15 cellular contexts compared by ENCODE assay signal in genomic region chr9:122531157-122531556, GRCh38. TPM values are rescaled to one million over a fixed set of nuclear protein-coding genes. Genes with fewer than 3 reads are reported as not detected.
"Had no signal": no experiment of that assay in that cellular context is flagged by ENCODE, and none has a peak within 500 bp of the region (broad histone marks: within the 10 kb centered on the region; RNA-seq: fewer than 3 reads in every experiment).

No MANE protein-coding gene starts in this region.

RNA-seq across cellular contexts. Expression of gene OR1N1, which starts 4.1 kb away (rescaled TPM):
- total RNA-seq: activated B cell treated with CpG ODN at 0.5 μM for 24 hours; activated CD4-positive, alpha-beta memory T cell treated with anti-CD3 and anti-CD28 coated beads for 36 hours; activated CD4-positive, alpha-beta memory T cell treated with anti-CD3 and anti-CD28 coated beads, Interleukin-2, amount 10 ng/mL, durations not matched to agents 7 days and 5 days; activated CD4-positive, alpha-beta T cell treated with anti-CD3 and anti-CD28 coated beads for 36 hours; activated CD4-positive, alpha-beta T cell treated with anti-CD3 and anti-CD28 coated beads, Interleukin-2, amount 10 ng/mL, durations not matched to agents 24 days and 14 days; activated CD4-positive, alpha-beta T cell treated with anti-CD3 and anti-CD28 coated beads, Interleukin-2, amount 10 ng/mL, durations not matched to agents 7 days and 5 days; activated CD8-positive, alpha-beta memory T cell treated with anti-CD3 and anti-CD28 coated beads for 36 hours; activated CD8-positive, alpha-beta memory T cell treated with anti-CD3 and anti-CD28 coated beads, Interleukin-2, amount 10 ng/mL, durations not matched to agents 7 days and 5 days; activated CD8-positive, alpha-beta T cell treated with anti-CD3 and anti-CD28 coated beads for 36 hours; activated CD8-positive, alpha-beta T cell treated with anti-CD3 and anti-CD28 coated beads, Interleukin-2, amount 10 ng/mL, durations not matched to agents 7 days and 5 days; T-cell; T-helper 1 cell treated with Interleukin-12 subunit alpha and Interleukin-12 subunit beta and Interleukin-4 antibody, amounts not matched to agents 30 ng/mL and 1 ng/mL, for 36 hours; T-helper 17 cell; T-helper 2 cell treated with Interferon-gamma antibody and Interleukin-4, amounts not matched to agents 100 ng/mL and 5 ng/mL, for 36 hours; WTC11 had no signal

RNA-seq across cellular contexts. Expression of gene OR1J4, which starts 12.2 kb away (rescaled TPM):
- total RNA-seq: activated B cell treated with CpG ODN at 0.5 μM for 24 hours; activated CD4-positive, alpha-beta memory T cell treated with anti-CD3 and anti-CD28 coated beads for 36 hours; activated CD4-positive, alpha-beta memory T cell treated with anti-CD3 and anti-CD28 coated beads, Interleukin-2, amount 10 ng/mL, durations not matched to agents 7 days and 5 days; activated CD4-positive, alpha-beta T cell treated with anti-CD3 and anti-CD28 coated beads for 36 hours; activated CD4-positive, alpha-beta T cell treated with anti-CD3 and anti-CD28 coated beads, Interleukin-2, amount 10 ng/mL, durations not matched to agents 24 days and 14 days; activated CD4-positive, alpha-beta T cell treated with anti-CD3 and anti-CD28 coated beads, Interleukin-2, amount 10 ng/mL, durations not matched to agents 7 days and 5 days; activated CD8-positive, alpha-beta memory T cell treated with anti-CD3 and anti-CD28 coated beads for 36 hours; activated CD8-positive, alpha-beta memory T cell treated with anti-CD3 and anti-CD28 coated beads, Interleukin-2, amount 10 ng/mL, durations not matched to agents 7 days and 5 days; activated CD8-positive, alpha-beta T cell treated with anti-CD3 and anti-CD28 coated beads for 36 hours; activated CD8-positive, alpha-beta T cell treated with anti-CD3 and anti-CD28 coated beads, Interleukin-2, amount 10 ng/mL, durations not matched to agents 7 days and 5 days; T-cell; T-helper 1 cell treated with Interleukin-12 subunit alpha and Interleukin-12 subunit beta and Interleukin-4 antibody, amounts not matched to agents 30 ng/mL and 1 ng/mL, for 36 hours; T-helper 2 cell treated with Interferon-gamma antibody and Interleukin-4, amounts not matched to agents 100 ng/mL and 5 ng/mL, for 36 hours; WTC11 had no signal

RNA-seq across cellular contexts. Expression of gene OR1J2, which starts 20.6 kb away (rescaled TPM):
- total RNA-seq: activated B cell treated with CpG ODN at 0.5 μM for 24 hours; activated CD4-positive, alpha-beta memory T cell treated with anti-CD3 and anti-CD28 coated beads for 36 hours; activated CD4-positive, alpha-beta memory T cell treated with anti-CD3 and anti-CD28 coated beads, Interleukin-2, amount 10 ng/mL, durations not matched to agents 7 days and 5 days; activated CD4-positive, alpha-beta T cell treated with anti-CD3 and anti-CD28 coated beads for 36 hours; activated CD4-positive, alpha-beta T cell treated with anti-CD3 and anti-CD28 coated beads, Interleukin-2, amount 10 ng/mL, durations not matched to agents 24 days and 14 days; activated CD4-positive, alpha-beta T cell treated with anti-CD3 and anti-CD28 coated beads, Interleukin-2, amount 10 ng/mL, durations not matched to agents 7 days and 5 days; activated CD8-positive, alpha-beta memory T cell treated with anti-CD3 and anti-CD28 coated beads for 36 hours; activated CD8-positive, alpha-beta memory T cell treated with anti-CD3 and anti-CD28 coated beads, Interleukin-2, amount 10 ng/mL, durations not matched to agents 7 days and 5 days; activated CD8-positive, alpha-beta T cell treated with anti-CD3 and anti-CD28 coated beads for 36 hours; activated CD8-positive, alpha-beta T cell treated with anti-CD3 and anti-CD28 coated beads, Interleukin-2, amount 10 ng/mL, durations not matched to agents 7 days and 5 days; T-cell; T-helper 1 cell treated with Interleukin-12 subunit alpha and Interleukin-12 subunit beta and Interleukin-4 antibody, amounts not matched to agents 30 ng/mL and 1 ng/mL, for 36 hours; T-helper 2 cell treated with Interferon-gamma antibody and Interleukin-4, amounts not matched to agents 100 ng/mL and 5 ng/mL, for 36 hours; WTC11 had no signal

RNA-seq across cellular contexts. Expression of gene OR1N2, which starts 21.8 kb away (rescaled TPM):
- total RNA-seq: activated B cell treated with CpG ODN at 0.5 μM for 24 hours; activated CD4-positive, alpha-beta memory T cell treated with anti-CD3 and anti-CD28 coated beads for 36 hours; activated CD4-positive, alpha-beta memory T cell treated with anti-CD3 and anti-CD28 coated beads, Interleukin-2, amount 10 ng/mL, durations not matched to agents 7 days and 5 days; activated CD4-positive, alpha-beta T cell treated with anti-CD3 and anti-CD28 coated beads for 36 hours; activated CD4-positive, alpha-beta T cell treated with anti-CD3 and anti-CD28 coated beads, Interleukin-2, amount 10 ng/mL, durations not matched to agents 24 days and 14 days; activated CD4-positive, alpha-beta T cell treated with anti-CD3 and anti-CD28 coated beads, Interleukin-2, amount 10 ng/mL, durations not matched to agents 7 days and 5 days; activated CD8-positive, alpha-beta memory T cell treated with anti-CD3 and anti-CD28 coated beads for 36 hours; activated CD8-positive, alpha-beta memory T cell treated with anti-CD3 and anti-CD28 coated beads, Interleukin-2, amount 10 ng/mL, durations not matched to agents 7 days and 5 days; activated CD8-positive, alpha-beta T cell treated with anti-CD3 and anti-CD28 coated beads for 36 hours; activated CD8-positive, alpha-beta T cell treated with anti-CD3 and anti-CD28 coated beads, Interleukin-2, amount 10 ng/mL, durations not matched to agents 7 days and 5 days; T-cell; T-helper 1 cell treated with Interleukin-12 subunit alpha and Interleukin-12 subunit beta and Interleukin-4 antibody, amounts not matched to agents 30 ng/mL and 1 ng/mL, for 36 hours; T-helper 2 cell treated with Interferon-gamma antibody and Interleukin-4, amounts not matched to agents 100 ng/mL and 5 ng/mL, for 36 hours; WTC11 had no signal

RNA-seq across cellular contexts. Expression of gene OR1L8, which starts 52.0 kb away (rescaled TPM):
- total RNA-seq: activated B cell treated with CpG ODN at 0.5 μM for 24 hours; activated CD4-positive, alpha-beta memory T cell treated with anti-CD3 and anti-CD28 coated beads for 36 hours; activated CD4-positive, alpha-beta memory T cell treated with anti-CD3 and anti-CD28 coated beads, Interleukin-2, amount 10 ng/mL, durations not matched to agents 7 days and 5 days; activated CD4-positive, alpha-beta T cell treated with anti-CD3 and anti-CD28 coated beads for 36 hours; activated CD4-positive, alpha-beta T cell treated with anti-CD3 and anti-CD28 coated beads, Interleukin-2, amount 10 ng/mL, durations not matched to agents 24 days and 14 days; activated CD4-positive, alpha-beta T cell treated with anti-CD3 and anti-CD28 coated beads, Interleukin-2, amount 10 ng/mL, durations not matched to agents 7 days and 5 days; activated CD8-positive, alpha-beta memory T cell treated with anti-CD3 and anti-CD28 coated beads for 36 hours; activated CD8-positive, alpha-beta memory T cell treated with anti-CD3 and anti-CD28 coated beads, Interleukin-2, amount 10 ng/mL, durations not matched to agents 7 days and 5 days; activated CD8-positive, alpha-beta T cell treated with anti-CD3 and anti-CD28 coated beads for 36 hours; activated CD8-positive, alpha-beta T cell treated with anti-CD3 and anti-CD28 coated beads, Interleukin-2, amount 10 ng/mL, durations not matched to agents 7 days and 5 days; T-helper 1 cell treated with Interleukin-12 subunit alpha and Interleukin-12 subunit beta and Interleukin-4 antibody, amounts not matched to agents 30 ng/mL and 1 ng/mL, for 36 hours; T-helper 17 cell; T-helper 2 cell treated with Interferon-gamma antibody and Interleukin-4, amounts not matched to agents 100 ng/mL and 5 ng/mL, for 36 hours; WTC11 had no signal
